Comparison of ENCODE assay signal across 15 cellular contexts in the genomic region with DNA sequence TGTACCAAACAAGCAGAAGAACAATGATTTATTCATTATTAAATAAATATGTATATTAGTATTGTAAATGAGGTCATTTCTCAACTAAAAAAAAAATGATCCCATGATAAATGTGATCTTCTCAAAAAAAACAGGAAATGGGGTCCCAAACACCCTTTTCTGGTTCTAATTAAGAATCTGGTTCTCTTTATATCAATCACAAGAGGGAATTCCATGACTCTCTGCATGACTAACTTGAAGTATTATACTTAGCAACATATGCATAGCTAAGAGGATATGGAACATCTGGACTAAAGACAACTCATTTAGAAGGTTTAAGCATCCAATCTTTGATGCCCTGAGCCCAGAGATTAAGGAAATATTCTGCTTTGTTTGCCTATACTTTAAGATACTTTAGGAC.
"Had no signal": no experiment of that assay in that cellular context is flagged by ENCODE, and none has a peak within 500 bp of the region (broad histone marks: within the 10 kb centered on the region; RNA-seq: fewer than 3 reads in every experiment).

No MANE protein-coding gene starts in this region.

- H3K9me3 Mint-ChIP-seq: activated naive CD8-positive, alpha-beta T cell treated with anti-CD3 and anti-CD28 coated beads for 36 hours; natural killer cell treated with Interleukin-12 subunit alpha and Interleukin-12 subunit beta and Interleukin-15 and Interleukin-18, amount 100 ng/mL, for 72 hours had no signal

- H3K4me3 Mint-ChIP-seq: activated naive CD8-positive, alpha-beta T cell treated with anti-CD3 and anti-CD28 coated beads for 36 hours; natural killer cell treated with Interleukin-12 subunit alpha and Interleukin-12 subunit beta and Interleukin-15 and Interleukin-18, amount 100 ng/mL, for 72 hours; type B pancreatic cell had no signal

- H3K4me1 ChIP-seq: foreskin keratinocyte had no signal

- H3K27me3 ChIP-seq: brain microvascular endothelial cell, foreskin keratinocyte had no signal

- DNase-seq: activated CD4-positive, alpha-beta T cell treated with anti-CD3 and anti-CD28 coated beads, Interleukin-2, amount 50 U/mL, for 1 hour; activated CD8-positive, alpha-beta memory T cell treated with anti-CD3 and anti-CD28 coated beads for 24 hours; activated naive CD8-positive, alpha-beta T cell treated with anti-CD3 and anti-CD28 coated beads for 36 hours; anterior cingulate cortex; brain microvascular endothelial cell; cortex of kidney; foreskin keratinocyte; mesendoderm; occipital lobe; right cardiac atrium; stimulated activated naive CD8-positive, alpha-beta T cell treated with anti-CD3 and anti-CD28 coated beads, Interleukin-15, Interleukin-2, amounts not matched to agents 100 U/mL and 50 U/mL, for 24 hours had no signal

- H3K4me1 Mint-ChIP-seq: activated naive CD8-positive, alpha-beta T cell treated with anti-CD3 and anti-CD28 coated beads for 36 hours had no signal

- H3K27ac Mint-ChIP-seq: activated naive CD8-positive, alpha-beta T cell treated with anti-CD3 and anti-CD28 coated beads for 36 hours; natural killer cell treated with Interleukin-12 subunit alpha and Interleukin-12 subunit beta and Interleukin-15 and Interleukin-18, amount 100 ng/mL, for 72 hours; progenitor cell of endocrine pancreas; type B pancreatic cell had no signal

- H3K27ac ChIP-seq: brain microvascular endothelial cell, epithelial cell of prostate, foreskin keratinocyte had no signal

- H3K27me3 Mint-ChIP-seq: activated naive CD8-positive, alpha-beta T cell treated with anti-CD3 and anti-CD28 coated beads for 36 hours; natural killer cell treated with Interleukin-12 subunit alpha and Interleukin-12 subunit beta and Interleukin-15 and Interleukin-18, amount 100 ng/mL, for 72 hours; progenitor cell of endocrine pancreas; type B pancreatic cell had no signal
